21 cellular contexts compared by ENCODE assay signal in genomic region chr13:67943116-67943515, GRCh38.
"Had no signal": no experiment of that assay in that cellular context is flagged by ENCODE, and none has a peak within 500 bp of the region (broad histone marks: within the 10 kb centered on the region; RNA-seq: fewer than 3 reads in every experiment).

No MANE protein-coding gene starts in this region.

- H3K27ac Mint-ChIP-seq: dendritic cell treated with granulocyte-macrophage colony-stimulating factor and Interleukin-4, amounts not matched to agents 40 ng/mL and 50 ng/mL, for 4 days; effector memory CD8-positive, alpha-beta T cell; immature natural killer cell; naive thymus-derived CD8-positive, alpha-beta T cell; stimulated activated naive B cell treated with anti-CD40 and anti-IgM and Interleukin-4, amounts not matched to agents 10 μg/mL and 1 μg/mL and 100 μg/mL, for 72 hours; stimulated activated naive CD8-positive, alpha-beta T cell treated with anti-CD3 and anti-CD28 coated beads, Interleukin-15, amount 100 ng/mL, for 72 hours had no signal

- H3K4me3 Mint-ChIP-seq: dendritic cell treated with granulocyte-macrophage colony-stimulating factor and Interleukin-4, amounts not matched to agents 40 ng/mL and 50 ng/mL, for 4 days; effector memory CD8-positive, alpha-beta T cell; immature natural killer cell; naive thymus-derived CD8-positive, alpha-beta T cell; stimulated activated naive B cell treated with anti-CD40 and anti-IgM and Interleukin-4, amounts not matched to agents 10 μg/mL and 1 μg/mL and 100 μg/mL, for 72 hours; stimulated activated naive CD8-positive, alpha-beta T cell treated with anti-CD3 and anti-CD28 coated beads, Interleukin-15, amount 100 ng/mL, for 72 hours had no signal

- DNase-seq: effector memory CD8-positive, alpha-beta T cell; heart right ventricle; immature natural killer cell; left colon; left ventricle myocardium superior; naive thymus-derived CD8-positive, alpha-beta T cell; posterior cingulate gyrus; sigmoid colon; stimulated activated CD4-positive, alpha-beta T cell treated with anti-CD3 and anti-CD28 coated beads, Interleukin-2, amount 100 ng/mL, for 24 hours; stimulated activated CD4-positive, alpha-beta T cell treated with anti-CD3 and anti-CD28 coated beads, Interleukin-4, amount 100 ng/mL, for 4 hours; stimulated activated naive B cell treated with anti-CD40 and anti-IgM and Interleukin-4, amounts not matched to agents 10 μg/mL and 1 μg/mL and 100 μg/mL, for 72 hours; stimulated activated naive CD8-positive, alpha-beta T cell treated with anti-CD3 and anti-CD28 coated beads, Interleukin-15, amount 100 ng/mL, for 72 hours; substantia nigra; transverse colon had no signal

- H3K9me3 ChIP-seq: esophagus muscularis mucosa, right atrium auricular region, sigmoid colon, thoracic aorta, transverse colon had no signal

- H3K27me3 ChIP-seq: esophagus muscularis mucosa, heart right ventricle, right atrium auricular region, sigmoid colon, transverse colon had no signal

- H3K27me3 Mint-ChIP-seq: dendritic cell treated with granulocyte-macrophage colony-stimulating factor and Interleukin-4, amounts not matched to agents 40 ng/mL and 50 ng/mL, for 4 days; effector memory CD8-positive, alpha-beta T cell; naive thymus-derived CD8-positive, alpha-beta T cell; stimulated activated naive B cell treated with anti-CD40 and anti-IgM and Interleukin-4, amounts not matched to agents 10 μg/mL and 1 μg/mL and 100 μg/mL, for 72 hours; stimulated activated naive CD8-positive, alpha-beta T cell treated with anti-CD3 and anti-CD28 coated beads, Interleukin-15, amount 100 ng/mL, for 72 hours had no signal

- H3K27ac ChIP-seq: epithelial cell of prostate, esophagus muscularis mucosa, heart right ventricle, right atrium auricular region, sigmoid colon, skin epidermis, thoracic aorta, transverse colon had no signal

- H3K4me1 Mint-ChIP-seq: immature natural killer cell; naive thymus-derived CD8-positive, alpha-beta T cell; stimulated activated naive B cell treated with anti-CD40 and anti-IgM and Interleukin-4, amounts not matched to agents 10 μg/mL and 1 μg/mL and 100 μg/mL, for 72 hours; stimulated activated naive CD8-positive, alpha-beta T cell treated with anti-CD3 and anti-CD28 coated beads, Interleukin-15, amount 100 ng/mL, for 72 hours had no signal

- H3K36me3 Mint-ChIP-seq: immature natural killer cell; naive thymus-derived CD8-positive, alpha-beta T cell; stimulated activated naive B cell treated with anti-CD40 and anti-IgM and Interleukin-4, amounts not matched to agents 10 μg/mL and 1 μg/mL and 100 μg/mL, for 72 hours had no signal

- ATAC-seq: effector memory CD8-positive, alpha-beta T cell; heart right ventricle; left colon; left ventricle myocardium superior; naive thymus-derived CD8-positive, alpha-beta T cell; stimulated activated naive B cell treated with anti-CD40 and anti-IgM and Interleukin-4, amounts not matched to agents 10 μg/mL and 1 μg/mL and 100 μg/mL, for 72 hours; stimulated activated naive CD8-positive, alpha-beta T cell treated with anti-CD3 and anti-CD28 coated beads, Interleukin-15, amount 100 ng/mL, for 72 hours had no signal

- H3K4me3 ChIP-seq: esophagus muscularis mucosa, heart right ventricle, lung, right atrium auricular region, sigmoid colon, skin epidermis, thoracic aorta, transverse colon had no signal

- H3K4me1 ChIP-seq: esophagus muscularis mucosa, heart right ventricle, right atrium auricular region, sigmoid colon, transverse colon had no signal

- H3K36me3 ChIP-seq: esophagus muscularis mucosa, heart right ventricle, right atrium auricular region, sigmoid colon, thoracic aorta, transverse colon had no signal
